In genomic region chr1:155064109-155064812, GRCh38 we compare ENCODE assay signal across 8 cellular contexts. TPM values are rescaled to one million over a fixed set of nuclear protein-coding genes. Genes with fewer than 3 reads are reported as not detected.
DNase-seq lines count a peak whose midpoint lies in the region; ATAC-seq and TF ChIP-seq lines count a peak whose summit lies in the region.

No MANE protein-coding gene starts in this region.

- CTCF ChIA-PET in activated CD8-positive, alpha-beta T cell treated with anti-CD3 and anti-CD28 coated beads, Interleukin-2, amount 10 ng/mL, durations not matched to agents 7 days and 5 days (lab: Charles Lee): interaction anchor here (0.8 to 10.3 kb wide), 10 partner anchors 11 to 505 kb away, joined by 3 to 201 read pairs (median 4); partner anchors contain the start of genes ADAM15 and KRTCAP2

- no peaks in the 10 kb centered on the region for H3K27me3 Mint-ChIP-seq in activated CD8-positive, alpha-beta T cell treated with anti-CD3 and anti-CD28 coated beads, Interleukin-2, amount 10 ng/mL, durations not matched to agents 7 days and 5 days (ENCODE audit: low read depth)

- peak overlapping the region; percentile 33; the same call in 1 of the 2 replicates for H3K9ac ChIP-seq in KMS-11

- DNase-seq in NCI-H748 (lab: John Stamatoyannopoulos, UW; ENCODE audit: unreplicated experiment): peak; percentile 66
- no peak for DNase-seq in NCI-H748 treated with DMSO at 0.1 percent for 48 hours (lab: John Stamatoyannopoulos, UW)
- no peak for DNase-seq in activated CD8-positive, alpha-beta T cell treated with anti-CD3 and anti-CD28 coated beads, Interleukin-2, amount 10 ng/mL, durations not matched to agents 7 days and 5 days
- peak; percentile 39 for DNase-seq in left ventricle myocardium superior
- no peak for DNase-seq in gastrocnemius medialis

- no peaks in the 10 kb centered on the region for H3K79me2 ChIP-seq in KMS-11 (ENCODE audit: insufficient read depth, low read depth)

- H3K27me3 ChIP-seq in KMS-11 (ENCODE audit: insufficient read depth, low read depth): no peaks in the 10 kb centered on the region
- no peaks in the 10 kb centered on the region for H3K27me3 ChIP-seq in gastrocnemius medialis

- no peaks in the 10 kb centered on the region for H3K36me3 ChIP-seq in KMS-11 (ENCODE audit: insufficient read depth)
- peaks cover 0 to 16% of the 10 kb centered on the region in 2 donors for H3K36me3 ChIP-seq in gastrocnemius medialis

- intact Hi-C loops in left ventricle myocardium superior (cut with micrococcal nuclease) (no loop called here), gastrocnemius medialis (cut with DNase I; ENCODE audit: low total_unique reads) (no loop called here)

- H3K4me1 Mint-ChIP-seq in activated CD8-positive, alpha-beta T cell treated with anti-CD3 and anti-CD28 coated beads, Interleukin-2, amount 10 ng/mL, durations not matched to agents 7 days and 5 days (ENCODE audit: low read depth): peaks cover 41% of the 10 kb centered on the region

- H3K4me2 ChIP-seq in KMS-11: peak overlapping the region; percentile 99

- no peaks in the 10 kb centered on the region for H4K20me1 ChIP-seq in KMS-11 (ENCODE audit: insufficient read depth)

- H3K27ac Mint-ChIP-seq in activated CD8-positive, alpha-beta T cell treated with anti-CD3 and anti-CD28 coated beads, Interleukin-2, amount 10 ng/mL, durations not matched to agents 7 days and 5 days: no peak overlapping the region

- peak overlapping the region; percentile 34; the same call in 1 of the 2 replicates for H3K27ac ChIP-seq in KMS-11
- H3K27ac ChIP-seq in gastrocnemius medialis: peak overlapping the region; percentile 69 to 80 (median 75)

- peak; percentile 8 for ATAC-seq in activated CD8-positive, alpha-beta T cell treated with anti-CD3 and anti-CD28 coated beads, Interleukin-2, amount 10 ng/mL, durations not matched to agents 7 days and 5 days
- peak; percentile 9 for ATAC-seq in left ventricle myocardium superior
- peak in 1 of 2 donors; percentile 11 for ATAC-seq in gastrocnemius medialis
- ATAC-seq in GM21423 (IDR thresholded peaks at IDR 0.05; ENCODE audit: unreplicated experiment): no peak
- no peak for ATAC-seq in GM21529 (IDR thresholded peaks at IDR 0.05; ENCODE audit: unreplicated experiment)

- POLR2A ChIA-PET in activated CD8-positive, alpha-beta T cell treated with anti-CD3 and anti-CD28 coated beads, Interleukin-2, amount 10 ng/mL, durations not matched to agents 7 days and 5 days (lab: Charles Lee): interaction anchor here (0.8 kb wide), 1 partner anchor 109 kb away, joined by 3 read pairs; no protein-coding TSS in a partner anchor

- TF ChIP-seq POLR2A in gastrocnemius medialis (IDR thresholded peaks at IDR 0.05): no peak

- H3K9me3 Mint-ChIP-seq in activated CD8-positive, alpha-beta T cell treated with anti-CD3 and anti-CD28 coated beads, Interleukin-2, amount 10 ng/mL, durations not matched to agents 7 days and 5 days (ENCODE audit: insufficient read depth): no peaks in the 10 kb centered on the region

- H3K9me3 ChIP-seq in gastrocnemius medialis: no peaks in the 10 kb centered on the region

- H2AFZ ChIP-seq in KMS-11 (ENCODE audit: low read depth): peak overlapping the region; percentile 84

- peak overlapping the region; percentile 89 for H3K4me3 Mint-ChIP-seq in activated CD8-positive, alpha-beta T cell treated with anti-CD3 and anti-CD28 coated beads, Interleukin-2, amount 10 ng/mL, durations not matched to agents 7 days and 5 days

- no peak for TF ChIP-seq CTCF in KMS-11 (conservative IDR thresholded peaks at IDR 0.05; ENCODE audit: low read depth, low read length)
- no peak for TF ChIP-seq CTCF in gastrocnemius medialis (IDR thresholded peaks at IDR 0.05 in 4 of 5, conservative IDR thresholded peaks at IDR 0.05 in 1 of 5)

- in situ Hi-C loops in gastrocnemius medialis (cut with MboI; ENCODE audit: low sequenced_read_pairs in 4 of 4): loop anchor here in 1 of 4 donors (25.0 kb wide), 1 partner anchor 102 kb away; the partner anchor contains the start of genes CKS1B, PBXIP1, PYGO2 and SHC1

- peak overlapping the region; percentile 98 for H3K4me3 ChIP-seq in KMS-11 (IDR thresholded peaks at IDR 0.05; ENCODE audit: insufficient read depth, low read depth, low read length)
- peak overlapping the region; percentile 60 to 91 (median 78) for H3K4me3 ChIP-seq in gastrocnemius medialis

- peaks cover 30% of the 10 kb centered on the region for H3K4me1 ChIP-seq in KMS-11 (ENCODE audit: low read depth, poor library complexity, severe bottlenecking)
- peaks cover 9 to 18% of the 10 kb centered on the region in 2 donors for H3K4me1 ChIP-seq in gastrocnemius medialis

- peaks cover 15% of the 10 kb centered on the region for H3K36me3 Mint-ChIP-seq in activated CD8-positive, alpha-beta T cell treated with anti-CD3 and anti-CD28 coated beads, Interleukin-2, amount 10 ng/mL, durations not matched to agents 7 days and 5 days (ENCODE audit: low read depth)

RNA-seq across cellular contexts. Expression of gene EFNA4, which starts 0.7 kb away (rescaled TPM):
- total RNA-seq in activated CD8-positive, alpha-beta T cell treated with anti-CD3 and anti-CD28 coated beads, Interleukin-2, amount 10 ng/mL, durations not matched to agents 7 days and 5 days: 1 to 10 TPM; 7.8 to 9.7 TPM
- total RNA-seq in left ventricle myocardium superior (2.3 TPM), gastrocnemius medialis (under 1 TPM; 0.41 to 0.87 (median 0.80) TPM)

RNA-seq across cellular contexts. Expression of gene ADAM15, which starts 13.1 kb away (rescaled TPM):
- 10 to 100 TPM; 29.7 to 29.8 TPM for total RNA-seq in activated CD8-positive, alpha-beta T cell treated with anti-CD3 and anti-CD28 coated beads, Interleukin-2, amount 10 ng/mL, durations not matched to agents 7 days and 5 days
- total RNA-seq in left ventricle myocardium superior (84.2 TPM), gastrocnemius medialis (10 to 100 TPM; 30.3 to 42.8 (median 36.9) TPM)

RNA-seq across cellular contexts. Expression of gene EFNA3, which starts 14.4 kb away (rescaled TPM):
- 1 to 10 TPM; 3.8 to 5.5 TPM for total RNA-seq in activated CD8-positive, alpha-beta T cell treated with anti-CD3 and anti-CD28 coated beads, Interleukin-2, amount 10 ng/mL, durations not matched to agents 7 days and 5 days
- 1.1 TPM for total RNA-seq in left ventricle myocardium superior
- 1 to 10 TPM in 2 of 4 donors, under 1 TPM in 1, not detected in 1; 0.55 to 1.8 (median 1.6) TPM for total RNA-seq in gastrocnemius medialis

RNA-seq across cellular contexts. Expression of gene DCST1, which starts 30.6 kb away (rescaled TPM):
- not detected for total RNA-seq in activated CD8-positive, alpha-beta T cell treated with anti-CD3 and anti-CD28 coated beads, Interleukin-2, amount 10 ng/mL, durations not matched to agents 7 days and 5 days
- total RNA-seq in left ventricle myocardium superior (not detected), gastrocnemius medialis (under 1 TPM in 2 of 4 donors, not detected in 2; 0.13 to 0.35 TPM)

RNA-seq across cellular contexts. Expression of gene DCST2, which starts 30.7 kb away (rescaled TPM):
- total RNA-seq in activated CD8-positive, alpha-beta T cell treated with anti-CD3 and anti-CD28 coated beads, Interleukin-2, amount 10 ng/mL, durations not matched to agents 7 days and 5 days: under 1 TPM; 0.24 to 0.37 TPM
- total RNA-seq in left ventricle myocardium superior: 0.37 TPM
- not detected for total RNA-seq in gastrocnemius medialis

Comparison
In these comparisons a context has a peak if more than half of its experiments do, and no peak if none do; other contexts are left out.
1. DNase-seq: peak in NCI-H748 (single experiment) and left ventricle myocardium superior (single experiment); none in NCI-H748 treated with DMSO at 0.1 percent for 48 hours (single experiment), activated CD8-positive, alpha-beta T cell treated with anti-CD3 and anti-CD28 coated beads, Interleukin-2, amount 10 ng/mL, durations not matched to agents 7 days and 5 days (single experiment) and gastrocnemius medialis (0 of 2).
2. ATAC-seq: peak in activated CD8-positive, alpha-beta T cell treated with anti-CD3 and anti-CD28 coated beads, Interleukin-2, amount 10 ng/mL, durations not matched to agents 7 days and 5 days (single experiment) and left ventricle myocardium superior (single experiment); none in GM21423 (single experiment) and GM21529 (single experiment).